Comparison of ENCODE assay signal across 12 cellular contexts in the genomic region with DNA sequence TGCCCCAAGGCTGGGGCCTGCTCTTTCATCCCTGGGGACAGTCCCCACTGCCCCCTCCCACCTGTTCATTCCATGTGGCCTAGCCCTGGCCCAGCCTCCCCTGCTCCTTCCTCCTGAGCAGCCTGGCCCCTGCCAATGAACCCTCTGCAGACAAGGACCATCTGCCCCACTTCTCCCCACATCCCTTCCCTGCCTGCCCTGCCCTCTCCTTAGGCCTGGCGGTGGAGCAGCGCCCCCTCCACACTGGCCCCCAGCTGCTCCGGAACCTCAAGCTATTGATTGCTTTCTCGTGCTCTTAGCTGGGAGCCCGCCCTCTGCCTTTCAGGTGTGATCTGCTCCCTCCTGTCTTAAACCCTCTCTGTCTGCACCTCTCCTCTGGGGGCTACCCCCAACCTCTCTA.
"Had no signal": no experiment of that assay in that cellular context is flagged by ENCODE, and none has a peak within 500 bp of the region (broad histone marks: within the 10 kb centered on the region; RNA-seq: fewer than 3 reads in every experiment).

No MANE protein-coding gene starts in this region.

- H3K27me3 Mint-ChIP-seq: activated CD8-positive, alpha-beta memory T cell treated with anti-CD3 and anti-CD28 coated beads, Interleukin-2, amount 10 ng/mL, durations not matched to agents 7 days and 5 days; activated naive CD8-positive, alpha-beta T cell treated with anti-CD3 and anti-CD28 coated beads for 36 hours had no signal

- ATAC-seq: activated CD8-positive, alpha-beta memory T cell treated with anti-CD3 and anti-CD28 coated beads, Interleukin-2, amount 10 ng/mL, durations not matched to agents 7 days and 5 days; activated T-cell treated with anti-CD3 and anti-CD28 coated beads, Interleukin-2, amount 50 U/mL, for 72 hours; left lung; natural killer cell had no signal

- H3K4me3 ChIP-seq: left lung, uterus had no signal

- H3K4me1 Mint-ChIP-seq: activated CD8-positive, alpha-beta memory T cell treated with anti-CD3 and anti-CD28 coated beads, Interleukin-2, amount 10 ng/mL, durations not matched to agents 7 days and 5 days; natural killer cell had no signal

- H3K9me3 ChIP-seq: left lung, uterus had no signal

- DNase-seq: activated CD4-positive, alpha-beta T cell treated with anti-CD3 and anti-CD28 coated beads, Interleukin-2, amount 50 U/mL, for 4 hours; activated CD8-positive, alpha-beta memory T cell treated with anti-CD3 and anti-CD28 coated beads, Interleukin-2, amount 10 ng/mL, durations not matched to agents 7 days and 5 days; activated gamma-delta T cell treated with Interleukin-2 at 50 U/mL for 16 hours; activated naive CD8-positive, alpha-beta T cell treated with anti-CD3 and anti-CD28 coated beads for 36 hours; activated T-cell treated with anti-CD3 and anti-CD28 coated beads, Interleukin-2, amount 50 U/mL, for 72 hours; anterior cingulate cortex; foreskin melanocyte; natural killer cell; stimulated activated CD4-positive, alpha-beta T cell treated with anti-CD3 and anti-CD28 coated beads, Interleukin-15, amount 100 ng/mL, for 24 hours; stimulated activated CD4-positive, alpha-beta T cell treated with anti-CD3 and anti-CD28 coated beads, Interleukin-4, amount 100 ng/mL, for 24 hours; uterus had no signal

- H3K27ac Mint-ChIP-seq: activated CD8-positive, alpha-beta memory T cell treated with anti-CD3 and anti-CD28 coated beads, Interleukin-2, amount 10 ng/mL, durations not matched to agents 7 days and 5 days; activated naive CD8-positive, alpha-beta T cell treated with anti-CD3 and anti-CD28 coated beads for 36 hours; activated T-cell treated with anti-CD3 and anti-CD28 coated beads, Interleukin-2, amount 50 U/mL, for 72 hours; natural killer cell had no signal

- H3K36me3 Mint-ChIP-seq: activated CD8-positive, alpha-beta memory T cell treated with anti-CD3 and anti-CD28 coated beads, Interleukin-2, amount 10 ng/mL, durations not matched to agents 7 days and 5 days; activated naive CD8-positive, alpha-beta T cell treated with anti-CD3 and anti-CD28 coated beads for 36 hours; natural killer cell had no signal

- H3K36me3 ChIP-seq: uterus had no signal

- H3K4me3 Mint-ChIP-seq: activated CD8-positive, alpha-beta memory T cell treated with anti-CD3 and anti-CD28 coated beads, Interleukin-2, amount 10 ng/mL, durations not matched to agents 7 days and 5 days; activated naive CD8-positive, alpha-beta T cell treated with anti-CD3 and anti-CD28 coated beads for 36 hours; activated T-cell treated with anti-CD3 and anti-CD28 coated beads, Interleukin-2, amount 50 U/mL, for 72 hours; natural killer cell had no signal

- H3K9me3 Mint-ChIP-seq: activated naive CD8-positive, alpha-beta T cell treated with anti-CD3 and anti-CD28 coated beads for 36 hours; activated T-cell treated with anti-CD3 and anti-CD28 coated beads, Interleukin-2, amount 50 U/mL, for 72 hours; natural killer cell had no signal

- H3K27ac ChIP-seq: left lung, uterus had no signal

- H3K27me3 ChIP-seq: left lung, uterus had no signal
